Comparison of ENCODE assay signal across 22 cellular contexts in genomic region chr3:190308154-190308553, GRCh38. TPM values are rescaled to one million over a fixed set of nuclear protein-coding genes. Genes with fewer than 3 reads are reported as not detected.
"Had no signal": no experiment of that assay in that cellular context is flagged by ENCODE, and none has a peak within 500 bp of the region (broad histone marks: within the 10 kb centered on the region; RNA-seq: fewer than 3 reads in every experiment).

No MANE protein-coding gene starts in this region.

- H3K4me3 ChIP-seq: gastrocnemius medialis, left ventricle myocardium inferior, lower lobe of right lung, pancreas, sigmoid colon, testis, tibial artery had no signal

- H3K9me3 ChIP-seq: gastrocnemius medialis, left ventricle myocardium inferior, lower lobe of right lung, neutrophil, pancreas, sigmoid colon, testis, tibial artery had no signal

- H3K9me3 Mint-ChIP-seq: effector memory CD8-positive, alpha-beta T cell; naive thymus-derived CD8-positive, alpha-beta T cell; stimulated activated memory B cell treated with anti-CD40 and anti-IgM and Interleukin-4, amounts not matched to agents 10 μg/mL and 1 μg/mL and 100 μg/mL, for 72 hours; type B pancreatic cell had no signal

- H3K27me3 ChIP-seq: gastrocnemius medialis, neutrophil, pancreas, sigmoid colon, testis, tibial artery had no signal

- H3K4me1 ChIP-seq: left ventricle myocardium inferior, lower lobe of right lung, testis, tibial artery had no signal

- ATAC-seq: effector memory CD8-positive, alpha-beta T cell; gastrocnemius medialis; left cardiac atrium; lower lobe of right lung; naive thymus-derived CD8-positive, alpha-beta T cell; pancreas; stimulated activated memory B cell treated with anti-CD40 and anti-IgM and Interleukin-4, amounts not matched to agents 10 μg/mL and 1 μg/mL and 100 μg/mL, for 72 hours; stimulated activated naive CD8-positive, alpha-beta T cell treated with anti-CD3 and anti-CD28 coated beads, Interleukin-15, Interleukin-2, amounts not matched to agents 100 U/mL and 50 U/mL, for 24 hours had no signal

- H3K36me3 Mint-ChIP-seq: naive thymus-derived CD8-positive, alpha-beta T cell; stimulated activated memory B cell treated with anti-CD40 and anti-IgM and Interleukin-4, amounts not matched to agents 10 μg/mL and 1 μg/mL and 100 μg/mL, for 72 hours; type B pancreatic cell had no signal

- H3K4me3 Mint-ChIP-seq: effector memory CD8-positive, alpha-beta T cell; naive thymus-derived CD8-positive, alpha-beta T cell; stimulated activated memory B cell treated with anti-CD40 and anti-IgM and Interleukin-4, amounts not matched to agents 10 μg/mL and 1 μg/mL and 100 μg/mL, for 72 hours; type B pancreatic cell had no signal

- H3K36me3 ChIP-seq: gastrocnemius medialis, left ventricle myocardium inferior, lower lobe of right lung, neutrophil, pancreas, sigmoid colon, tibial artery had no signal

- H3K4me1 Mint-ChIP-seq: stimulated activated memory B cell treated with anti-CD40 and anti-IgM and Interleukin-4, amounts not matched to agents 10 μg/mL and 1 μg/mL and 100 μg/mL, for 72 hours had no signal

- H3K27ac Mint-ChIP-seq: effector memory CD8-positive, alpha-beta T cell; stimulated activated memory B cell treated with anti-CD40 and anti-IgM and Interleukin-4, amounts not matched to agents 10 μg/mL and 1 μg/mL and 100 μg/mL, for 72 hours had no signal

- FAIRE-seq: islet of Langerhans, pancreas had no signal

- H3K27me3 Mint-ChIP-seq: stimulated activated memory B cell treated with anti-CD40 and anti-IgM and Interleukin-4, amounts not matched to agents 10 μg/mL and 1 μg/mL and 100 μg/mL, for 72 hours; type B pancreatic cell had no signal

- DNase-seq: cerebellar nuclear complex; cortex of kidney; effector memory CD8-positive, alpha-beta T cell; foreskin fibroblast; gastrocnemius medialis; head of caudate nucleus; left cardiac atrium; left ventricle myocardium inferior; lower lobe of right lung; naive thymus-derived CD8-positive, alpha-beta T cell; pancreas; sigmoid colon; stimulated activated CD4-positive, alpha-beta T cell treated with anti-CD3 and anti-CD28 coated beads, Interleukin-2, amount 100 ng/mL, for 24 hours; stimulated activated CD4-positive, alpha-beta T cell treated with anti-CD3 and anti-CD28 coated beads, Interleukin-4, amount 100 ng/mL, for 4 hours; stimulated activated naive CD8-positive, alpha-beta T cell treated with anti-CD3 and anti-CD28 coated beads, Interleukin-15, Interleukin-2, amounts not matched to agents 100 U/mL and 50 U/mL, for 24 hours; substantia nigra; testis; tibial artery had no signal

- H3K27ac ChIP-seq: gastrocnemius medialis, left ventricle myocardium inferior, lower lobe of right lung, neutrophil, sigmoid colon, testis, tibial artery had no signal

RNA-seq across cellular contexts. Expression of gene CLDN1, which starts 14.1 kb away (rescaled TPM):
- total RNA-seq: naive thymus-derived CD8-positive, alpha-beta T cell had no signal
- polyA plus RNA-seq: naive thymus-derived CD8-positive, alpha-beta T cell had no signal
